ENCODE assay signal across 10 cellular contexts in genomic region chr2:98569915-98570314, GRCh38. TPM values are rescaled to one million over a fixed set of nuclear protein-coding genes. Genes with fewer than 3 reads are reported as not detected.
A peak's percentile ranks its signal among the peaks of the same experiment; 100 is the strongest.
DNase-seq lines count a peak whose midpoint lies in the region; ATAC-seq and TF ChIP-seq lines count a peak whose summit lies in the region.
"Had no signal": no experiment of that assay in that cellular context is flagged by ENCODE, and none has a peak within 500 bp of the region (broad histone marks: within the 10 kb centered on the region; RNA-seq: fewer than 3 reads in every experiment).

No MANE protein-coding gene starts in this region.

- intact Hi-C loops in natural killer cell (cut with micrococcal nuclease), result loop anchor here (1.0 kb wide), 2 partner anchors 157 to 267 kb away; no protein-coding TSS in a partner anchor

- peaks cover 86% of the 10 kb centered on the region for H3K36me3 Mint-ChIP-seq in activated T-helper 17 cell treated with anti-CD3 and anti-CD28 coated beads, Interleukin-2, amount 50 U/mL, for 72 hours (ENCODE audit: low read depth)
- peaks cover 13% of the 10 kb centered on the region for H3K36me3 Mint-ChIP-seq in natural killer cell

- DNase-seq in stimulated activated naive CD8-positive, alpha-beta T cell treated with anti-CD3 and anti-CD28 coated beads, Interleukin-15, amount 100 ng/mL, for 72 hours, result no peak
- DNase-seq in stimulated activated naive CD8-positive, alpha-beta T cell treated with anti-CD3 and anti-CD28 coated beads, Interleukin-15, Interleukin-2, amounts not matched to agents 100 U/mL and 50 U/mL, for 24 hours, result no peak
- no peak for DNase-seq in natural killer cell
- no peak for DNase-seq in effector CD4-positive, alpha-beta T cell
- DNase-seq: DMS 273 treated with DMSO at 0.1 percent for 48 hours, NCI-H2029 treated with DMSO at 0.1 percent for 48 hours, NCI-H226 had no signal

- H3K27me3 Mint-ChIP-seq in stimulated activated naive CD8-positive, alpha-beta T cell treated with anti-CD3 and anti-CD28 coated beads, Interleukin-15, amount 100 ng/mL, for 72 hours, result no peaks in the 10 kb centered on the region
- H3K27me3 Mint-ChIP-seq in activated T-helper 17 cell treated with anti-CD3 and anti-CD28 coated beads, Interleukin-2, amount 50 U/mL, for 72 hours, result no peaks in the 10 kb centered on the region
- H3K27me3 Mint-ChIP-seq in natural killer cell (ENCODE audit: low read depth in 2 of 2), result no peaks in the 10 kb centered on the region

- H3K4me3 Mint-ChIP-seq in stimulated activated naive CD8-positive, alpha-beta T cell treated with anti-CD3 and anti-CD28 coated beads, Interleukin-15, amount 100 ng/mL, for 72 hours, result no peak overlapping the region
- H3K4me3 Mint-ChIP-seq in activated T-helper 17 cell treated with anti-CD3 and anti-CD28 coated beads, Interleukin-2, amount 50 U/mL, for 72 hours, result no peak overlapping the region
- H3K4me3 Mint-ChIP-seq in natural killer cell, result no peak overlapping the region

- TF ChIP-seq CTCF in natural killer cell (IDR thresholded peaks at IDR 0.05), result no peak

- H3K9me3 Mint-ChIP-seq in stimulated activated naive CD8-positive, alpha-beta T cell treated with anti-CD3 and anti-CD28 coated beads, Interleukin-15, amount 100 ng/mL, for 72 hours, result no peaks in the 10 kb centered on the region
- H3K9me3 Mint-ChIP-seq in activated T-helper 17 cell treated with anti-CD3 and anti-CD28 coated beads, Interleukin-2, amount 50 U/mL, for 72 hours, result no peaks in the 10 kb centered on the region
- no peaks in the 10 kb centered on the region for H3K9me3 Mint-ChIP-seq in natural killer cell

- H3K27ac Mint-ChIP-seq in stimulated activated naive CD8-positive, alpha-beta T cell treated with anti-CD3 and anti-CD28 coated beads, Interleukin-15, amount 100 ng/mL, for 72 hours, result peak overlapping the region; percentile 61 to 74
- H3K27ac Mint-ChIP-seq in activated T-helper 17 cell treated with anti-CD3 and anti-CD28 coated beads, Interleukin-2, amount 50 U/mL, for 72 hours, result peak overlapping the region; percentile 75
- peak overlapping the region; percentile 84 to 86 for H3K27ac Mint-ChIP-seq in natural killer cell

- ATAC-seq in stimulated activated naive CD8-positive, alpha-beta T cell treated with anti-CD3 and anti-CD28 coated beads, Interleukin-15, amount 100 ng/mL, for 72 hours, result no peak
- ATAC-seq in stimulated activated naive CD8-positive, alpha-beta T cell treated with anti-CD3 and anti-CD28 coated beads, Interleukin-15, Interleukin-2, amounts not matched to agents 100 U/mL and 50 U/mL, for 24 hours, result no peak
- ATAC-seq in activated T-helper 17 cell treated with anti-CD3 and anti-CD28 coated beads, Interleukin-2, amount 50 U/mL, for 72 hours (replicated peaks), result no peak
- no peak for ATAC-seq in natural killer cell
- ATAC-seq in HG02759 (IDR thresholded peaks at IDR 0.05; ENCODE audit: unreplicated experiment), result no peak
- ATAC-seq in GM18498 (IDR thresholded peaks at IDR 0.05; ENCODE audit: unreplicated experiment), result no peak

- peaks cover 13% of the 10 kb centered on the region for H3K4me1 Mint-ChIP-seq in stimulated activated naive CD8-positive, alpha-beta T cell treated with anti-CD3 and anti-CD28 coated beads, Interleukin-15, amount 100 ng/mL, for 72 hours
- peaks cover 5% of the 10 kb centered on the region for H3K4me1 Mint-ChIP-seq in activated T-helper 17 cell treated with anti-CD3 and anti-CD28 coated beads, Interleukin-2, amount 50 U/mL, for 72 hours
- H3K4me1 Mint-ChIP-seq in natural killer cell, result peaks cover 5 to 25% of the 10 kb centered on the region in 2 donors

RNA-seq across cellular contexts. Expression of gene COA5, which starts 38.4 kb away (rescaled TPM):
- 10 to 100 TPM; 22.9 to 25.2 TPM for total RNA-seq in activated T-helper 17 cell treated with anti-CD3 and anti-CD28 coated beads, Interleukin-2, amount 50 U/mL, for 72 hours
- 10 to 100 TPM; 27.4 to 39.6 (median 36.1) TPM for total RNA-seq in natural killer cell

RNA-seq across cellular contexts. Expression of gene UNC50, which starts 38.5 kb away (rescaled TPM):
- total RNA-seq in activated T-helper 17 cell treated with anti-CD3 and anti-CD28 coated beads, Interleukin-2, amount 50 U/mL, for 72 hours, result 10 to 100 TPM; 19.5 to 26.0 TPM
- 10 to 100 TPM; 30.8 to 40.5 (median 32.1) TPM for total RNA-seq in natural killer cell
